ENCODE assay signal across 11 cellular contexts in genomic region chr21:45357436-45358260, GRCh38. TPM values are rescaled to one million over a fixed set of nuclear protein-coding genes. Genes with fewer than 3 reads are reported as not detected.
DNase-seq lines count a peak whose midpoint lies in the region; ATAC-seq, FAIRE-seq and TF ChIP-seq lines count a peak whose summit lies in the region.
"Had no signal": no experiment of that assay in that cellular context is flagged by ENCODE, and none has a peak within 500 bp of the region (broad histone marks: within the 10 kb centered on the region; RNA-seq: fewer than 3 reads in every experiment).

No MANE protein-coding gene starts in this region.

- H3K36me3 ChIP-seq in heart right ventricle (no peaks in the 10 kb centered on the region), pancreas (no peaks in the 10 kb centered on the region)

- H3K27me3 Mint-ChIP-seq in activated T-cell treated with anti-CD3 and anti-CD28 coated beads, Interleukin-2, amount 50 U/mL, for 4 hours (ENCODE audit: low read depth) = peaks cover 8% of the 10 kb centered on the region

- no peaks in the 10 kb centered on the region for H3K36me3 Mint-ChIP-seq in activated T-cell treated with anti-CD3 and anti-CD28 coated beads, Interleukin-2, amount 50 U/mL, for 4 hours (ENCODE audit: insufficient read depth)

- H3K27me3 ChIP-seq in heart right ventricle (no peaks in the 10 kb centered on the region), pancreas (peaks cover 0 to 2% (median 0%) of the 10 kb centered on the region in 4 donors)

- TF ChIP-seq CTCF in AG09309 (IDR thresholded peaks at IDR 0.05; ENCODE audit: control insufficient read depth, insufficient read depth, low read depth, low read length, missing control alignments) (peak; percentile 5), astrocyte of the spinal cord (IDR thresholded peaks at IDR 0.05; ENCODE audit: low read depth, low read length) (peak; percentile 27), heart right ventricle (IDR thresholded peaks at IDR 0.05) (peak in 3 of 9 donors; percentile 8 to 30 (median 10)), pancreas (IDR thresholded peaks at IDR 0.05) (no peak)

- DNase-seq in AG09309 (ENCODE audit: low read depth) = no peak
- DNase-seq in astrocyte of the spinal cord (ENCODE audit: low read depth, low spot score) = no peak
- peak; percentile 72 to 75 for DNase-seq in heart right ventricle
- DNase-seq in pancreas = peak in 2 of 6 donors; percentile 17 to 33
- no peak for DNase-seq in GM19238 (ENCODE audit: insufficient read length, low spot score)
- no peak for DNase-seq in activated T-cell treated with anti-CD3 and anti-CD28 coated beads, Interleukin-2, amount 50 U/mL, for 4 hours
- DNase-seq: AML-193, NCI-H1694 treated with DMSO at 0.1 percent for 48 hours had no signal

- H3K4me1 Mint-ChIP-seq in activated T-cell treated with anti-CD3 and anti-CD28 coated beads, Interleukin-2, amount 50 U/mL, for 4 hours (ENCODE audit: low read depth) = peaks cover 9% of the 10 kb centered on the region

- ATAC-seq in heart right ventricle (peak; percentile 28 to 83 (median 76)), pancreas (peak in 2 of 4 donors; percentile 64 to 70), GM21526 (IDR thresholded peaks at IDR 0.05; ENCODE audit: low FRiP score, unreplicated experiment) (no peak), HG03457 (IDR thresholded peaks at IDR 0.05; ENCODE audit: unreplicated experiment) (no peak)
- no peak for ATAC-seq in activated T-cell treated with anti-CD3 and anti-CD28 coated beads, Interleukin-2, amount 50 U/mL, for 4 hours

- 55 to 68% methylated on average over 41 of the region's 41 CpGs for WGBS in heart right ventricle, 2 donors
- 40 to 42% methylated on average over 41 of the region's 41 CpGs for WGBS in pancreas, 2 donors

- H3K4me1 ChIP-seq in heart right ventricle (peaks cover 21 to 71% (median 41%) of the 10 kb centered on the region in 9 donors), pancreas (peaks cover 0 to 4% (median 4%) of the 10 kb centered on the region in 3 donors)

- H3K9me3 ChIP-seq in heart right ventricle = no peaks in the 10 kb centered on the region
- H3K9me3 ChIP-seq in pancreas = no peaks in the 10 kb centered on the region

- in situ Hi-C loops in astrocyte of the spinal cord (cut with HindIII; ENCODE audit: low sequenced_read_pairs) = no loop called here

- H3K27ac ChIP-seq in heart right ventricle = peak overlapping the region; percentile 80 to 93 (median 89)
- peak overlapping the region in 3 of 4 donors; percentile 2 to 27 (median 5) for H3K27ac ChIP-seq in pancreas
- H3K27ac ChIP-seq: HL-60 had no signal

- H3K4me3 Mint-ChIP-seq in activated T-cell treated with anti-CD3 and anti-CD28 coated beads, Interleukin-2, amount 50 U/mL, for 4 hours = no peak overlapping the region

- H3K4me3 ChIP-seq in AG09309 (ENCODE audit: control insufficient read depth, low read depth, low read length) (no peak overlapping the region), astrocyte of the spinal cord (ENCODE audit: low read depth, low read length) (no peak overlapping the region), heart right ventricle (peak overlapping the region in 1 of 10 donors; percentile 3), pancreas (no peak overlapping the region)

- no peak for FAIRE-seq in pancreas (lab: Jason Lieb, UNC)

- no peaks in the 10 kb centered on the region for H3K9me3 Mint-ChIP-seq in activated T-cell treated with anti-CD3 and anti-CD28 coated beads, Interleukin-2, amount 50 U/mL, for 4 hours

- intact Hi-C loops in heart right ventricle (cut with DNase I) = loop anchor here in 7 of 10 donors (1.0 to 10.0 kb wide), 6 partner anchors 38 to 63 kb away; no protein-coding TSS in a partner anchor
- intact Hi-C loops in pancreas (cut with DNase I) = no loop called here

RNA-seq across cellular contexts. Expression of gene COL18A1, which starts 47.3 kb away (rescaled TPM):
- total RNA-seq in heart right ventricle = 10 to 100 TPM; 33.7 to 87.1 (median 48.8) TPM
- 10 to 100 TPM; 63.1 to 70.6 TPM for polyA plus RNA-seq in heart right ventricle
- total RNA-seq in pancreas = 10 to 100 TPM; 38.7 to 93.0 (median 62.4) TPM
- 100 to 1,000 TPM; 285 to 301 TPM for polyA plus RNA-seq in pancreas
- 10 to 100 TPM; 15.0 to 19.9 (median 15.4) TPM for total RNA-seq in activated T-cell treated with anti-CD3 and anti-CD28 coated beads, Interleukin-2, amount 50 U/mL, for 4 hours

Comparison
In these comparisons a context has a peak if more than half of its experiments do, and no peak if none do; other contexts are left out.
1. DNase-seq: peak in heart right ventricle (2 of 2); none in AG09309 (single experiment), astrocyte of the spinal cord (single experiment), GM19238 (single experiment) and activated T-cell treated with anti-CD3 and anti-CD28 coated beads, Interleukin-2, amount 50 U/mL, for 4 hours (single experiment).
2. CTCF ChIP-seq: peak in AG09309 (single experiment) and astrocyte of the spinal cord (single experiment); none in pancreas (0 of 4).
3. ATAC-seq: peak in heart right ventricle (8 of 8); none in activated T-cell treated with anti-CD3 and anti-CD28 coated beads, Interleukin-2, amount 50 U/mL, for 4 hours (0 of 2), GM21526 (single experiment) and HG03457 (single experiment).
4. intact Hi-C loops: an anchor here in heart right ventricle (1.0 to 10.0 kb wide); none called in pancreas.